In genomic region chr12:9736931-9737705, GRCh38 we compare ENCODE assay signal across 13 cellular contexts. TPM values are rescaled to one million over a fixed set of nuclear protein-coding genes. Genes with fewer than 3 reads are reported as not detected.
DNase-seq lines count a peak whose midpoint lies in the region; ATAC-seq, FAIRE-seq and TF ChIP-seq lines count a peak whose summit lies in the region.
"Had no signal": no experiment of that assay in that cellular context is flagged by ENCODE, and none has a peak within 500 bp of the region (broad histone marks: within the 10 kb centered on the region; RNA-seq: fewer than 3 reads in every experiment).

No MANE protein-coding gene starts in this region.

- no peak for TF ChIP-seq CTCF in right lobe of liver (IDR thresholded peaks at IDR 0.05)
- no peak for TF ChIP-seq CTCF in HepG2 (CRISPR knock-in tag; IDR thresholded peaks at IDR 0.05)
- no peak for TF ChIP-seq CTCF in activated B cell treated with CpG ODN at 0.5 μM for 24 hours (IDR thresholded peaks at IDR 0.05)
- TF ChIP-seq CTCF in lower lobe of right lung (IDR thresholded peaks at IDR 0.05) = no peak

- intact Hi-C loops in right lobe of liver (cut with DNase I) = no loop called here
- intact Hi-C loops in HepG2 (cut with micrococcal nuclease; ENCODE audit: unreplicated experiment) = no loop called here
- intact Hi-C loops in activated B cell treated with CpG ODN at 0.5 μM for 24 hours (cut with micrococcal nuclease) = loop anchor here (1.0 kb wide), 2 partner anchors 16 to 89 kb away; no protein-coding TSS in a partner anchor
- intact Hi-C loops in lower lobe of right lung (cut with DNase I) = no loop called here
- intact Hi-C loops in posterior vena cava (cut with DNase I) = no loop called here

- H3K36me3 ChIP-seq in right lobe of liver (no peaks in the 10 kb centered on the region), HepG2 (replicated peaks in 1 of 2; ENCODE audit: control insufficient read depth in 1 of 2, insufficient read depth in 2 of 2, low read length in 2 of 2) (no peaks in the 10 kb centered on the region), lower lobe of right lung (no peaks in the 10 kb centered on the region), GM23248 (ENCODE audit: low read depth) (no peaks in the 10 kb centered on the region)

- BruUV-seq in HepG2 (replicated peaks; lab: Mats Ljungman, UMichigan) = no TSS peak

- CTCF ChIA-PET in HepG2 (lab: Yijun Ruan, JAX; ENCODE audit: low intra/inter-chr PET ratio, low total read pairs) = no interaction called here
- CTCF ChIA-PET in activated B cell treated with CpG ODN at 0.5 μM for 24 hours (lab: Charles Lee) = no interaction called here

- no peak overlapping the region for H2AFZ ChIP-seq in HepG2 (ENCODE audit: low read length)
- no peak overlapping the region for H2AFZ ChIP-seq in GM23248

- TF ChIP-seq POLR2A in right lobe of liver (IDR thresholded peaks at IDR 0.05) (no peak), HepG2 (IDR thresholded peaks at IDR 0.05; ENCODE audit: insufficient read depth in 1 of 2, low read depth in 2 of 2, low read length in 2 of 2) (no peak)

- no peak for FAIRE-seq in HepG2 (lab: Jason Lieb, UNC)
- FAIRE-seq: H1, RCC 7860 had no signal

- no peak for TF ChIP-seq RAD21 in HepG2 (CRISPR knock-in tag; IDR thresholded peaks at IDR 0.05)

- H3K79me2 ChIP-seq in HepG2 (ENCODE audit: insufficient read depth, low read length) (no peaks in the 10 kb centered on the region), GM23248 (ENCODE audit: insufficient read depth) (no peaks in the 10 kb centered on the region)

- DNase-seq in right lobe of liver = no peak
- DNase-seq in HepG2 (ENCODE audit: low spot score) = no peak
- no peak for DNase-seq in activated B cell treated with CpG ODN at 0.5 μM for 24 hours
- DNase-seq in lower lobe of right lung = no peak
- no peak for DNase-seq in NCI-H345 treated with DMSO at 0.1 percent for 48 hours (lab: John Stamatoyannopoulos, UW; ENCODE audit: unreplicated experiment)
- no peak for DNase-seq in GM23248
- no peak for DNase-seq in posterior vena cava (ENCODE audit: low spot score)
- DNase-seq: stimulated activated CD4-positive, alpha-beta T cell treated with anti-CD3 and anti-CD28 coated beads, Interleukin-15, amount 100 ng/mL, for 24 hours; trophoblast cell had no signal

- H4K20me1 ChIP-seq in HepG2 (ENCODE audit: insufficient read depth, low read length) (no peaks in the 10 kb centered on the region), GM23248 (ENCODE audit: insufficient read depth) (no peaks in the 10 kb centered on the region)

- in situ Hi-C loops in HepG2 (cut with HindIII; ENCODE audit: extremely low pct_ligation_motif_present, low pct_unique_long_range_greater_than_20kb) (no loop called here), GM23248 (cut with MboI) (no loop called here)

- no peaks in the 10 kb centered on the region for H3K27me3 Mint-ChIP-seq in activated B cell treated with CpG ODN at 0.5 μM for 24 hours

- TF ChIP-seq EP300 in HepG2 (IDR thresholded peaks at IDR 0.05; ENCODE audit: low read depth in 2 of 2, low read length in 2 of 2) (no peak), HepG2 (CRISPR knock-in tag; IDR thresholded peaks at IDR 0.05; ENCODE audit: borderline replicate concordance) (no peak)

- no peaks in the 10 kb centered on the region for H3K9me3 Mint-ChIP-seq in activated B cell treated with CpG ODN at 0.5 μM for 24 hours

- H3K9me3 ChIP-seq in right lobe of liver (no peaks in the 10 kb centered on the region), HepG2 (ENCODE audit: low read length) (no peaks in the 10 kb centered on the region), lower lobe of right lung (no peaks in the 10 kb centered on the region), GM23248 (ENCODE audit: low read depth) (no peaks in the 10 kb centered on the region)

- H3K4me3 ChIP-seq in right lobe of liver (no peak overlapping the region), HepG2 (replicated peaks in 1 of 3; ENCODE audit: insufficient read depth in 1 of 3, low read depth in 2 of 3, low read length in 3 of 3) (no peak overlapping the region), lower lobe of right lung (no peak overlapping the region), GM23248 (no peak overlapping the region)

- no peaks in the 10 kb centered on the region for H3K27me3 ChIP-seq in right lobe of liver
- peaks cover 0 to 8% of the 10 kb centered on the region in 2 experiments; a peak in 1 of 5 replicates for H3K27me3 ChIP-seq in HepG2 (ENCODE audit: control insufficient read depth in 1 of 2, insufficient read depth in 2 of 2, low read length in 2 of 2)
- no peaks in the 10 kb centered on the region for H3K27me3 ChIP-seq in lower lobe of right lung (ENCODE audit: low read depth)
- peaks cover 8% of the 10 kb centered on the region; the same call in 1 of the 2 replicates for H3K27me3 ChIP-seq in GM23248 (replicated peaks; ENCODE audit: insufficient read depth)

- no peaks in the 10 kb centered on the region for H3K4me1 ChIP-seq in right lobe of liver
- H3K4me1 ChIP-seq in HepG2 (ENCODE audit: insufficient read depth, low read length) = no peaks in the 10 kb centered on the region
- peaks cover 11% of the 10 kb centered on the region for H3K4me1 ChIP-seq in lower lobe of right lung
- no peaks in the 10 kb centered on the region for H3K4me1 ChIP-seq in GM23248 (ENCODE audit: insufficient read depth)

- H3K27ac ChIP-seq in right lobe of liver (peak overlapping the region in 1 of 3 donors; percentile 12), HepG2 (ENCODE audit: extremely low read length, insufficient read depth, low read length) (no peak overlapping the region), lower lobe of right lung (peak overlapping the region; percentile 65), GM23248 (no peak overlapping the region)

- H3K4me2 ChIP-seq in HepG2 (ENCODE audit: low read depth, low read length) (no peak overlapping the region), GM23248 (ENCODE audit: unreplicated experiment) (no peak overlapping the region)

- peak in 3 of 4 donors; percentile 36 to 50 (median 39) for ATAC-seq in right lobe of liver
- ATAC-seq in HepG2 = no peak
- peak; percentile 35 for ATAC-seq in activated B cell treated with CpG ODN at 0.5 μM for 24 hours (ENCODE audit: low read depth)
- peak; percentile 30 to 52 for ATAC-seq in lower lobe of right lung
- no peak for ATAC-seq in HG03442 (IDR thresholded peaks at IDR 0.05; ENCODE audit: unreplicated experiment)

- H3K9ac ChIP-seq in HepG2 (ENCODE audit: insufficient read depth, low read depth, low read length) (no peak overlapping the region), GM23248 (no peak overlapping the region)

- peaks cover 78% of the 10 kb centered on the region for H3K4me1 Mint-ChIP-seq in activated B cell treated with CpG ODN at 0.5 μM for 24 hours

- WGBS in right lobe of liver (ENCODE audit: insufficient coverage, low coverage, low lambda C conversion rate, missing lambda C conversion rate) = 53% methylated on average over 3 of the region's 3 CpGs
- WGBS in HepG2 (ENCODE audit: low lambda C conversion rate) = 23% methylated on average over 3 of the region's 3 CpGs
- WGBS in GM23248 (ENCODE audit: low coverage in 1 of 2, low lambda C conversion rate in 2 of 2, missing lambda C conversion rate in 2 of 2), 2 experiments = 42 to 49% methylated on average over 3 of the region's 3 CpGs

- no peaks in the 10 kb centered on the region for H3F3A ChIP-seq in GM23248 (ENCODE audit: insufficient read depth)

- H3K36me3 Mint-ChIP-seq in activated B cell treated with CpG ODN at 0.5 μM for 24 hours (ENCODE audit: low read depth) = peaks cover 11% of the 10 kb centered on the region

- H3K4me3 Mint-ChIP-seq in activated B cell treated with CpG ODN at 0.5 μM for 24 hours = peak overlapping the region; percentile 73

- H3K27ac Mint-ChIP-seq in activated B cell treated with CpG ODN at 0.5 μM for 24 hours = peak overlapping the region; percentile 92

- POLR2A ChIA-PET in HepG2 (lab: Yijun Ruan, JAX) (no interaction called here), activated B cell treated with CpG ODN at 0.5 μM for 24 hours (lab: Charles Lee) (interaction anchor here (0.6 to 7.0 kb wide), 8 partner anchors 15 to 89 kb away, joined by 3 to 89 read pairs (median 6); partner anchors contain the start of gene CLEC2D)

- no peaks in the 10 kb centered on the region for H3K9me2 ChIP-seq in GM23248 (ENCODE audit: insufficient read depth)

RNA-seq across cellular contexts. Expression of gene CLECL1, which starts 4.2 kb away (rescaled TPM):
- total RNA-seq in right lobe of liver = under 1 TPM in 2 of 6 experiments, not detected in 4; 0.56 to 0.60 TPM
- not detected in 2 replicates for total RNA-seq in HepG2 (2016; rRNA removed; fragmentation: Illumina TruSeq; extraction: Trizol)
- total RNA-seq in HepG2 (2016; cell fraction: cytosol; rRNA removed; fragmentation: Illumina TruSeq; extraction: Trizol; ENCODE audit: low read depth) = not detected in 2 replicates
- not detected in 2 replicates for total RNA-seq in HepG2 (2016; cell fraction: insoluble cytoplasmic fraction; rRNA removed; fragmentation: Illumina TruSeq; extraction: Trizol)
- not detected in 2 replicates for total RNA-seq in HepG2 (2016; cell fraction: membrane; rRNA removed; fragmentation: Illumina TruSeq; extraction: Trizol)
- not detected in 2 replicates for total RNA-seq in HepG2 (2016; cell fraction: nucleus; rRNA removed; fragmentation: Illumina TruSeq; extraction: Trizol)
- polyA plus RNA-seq in HepG2 (2011; rRNA removed) = not detected in 2 replicates
- not detected in 2 replicates for polyA plus RNA-seq in HepG2 (2011; cell fraction: cytosol; rRNA removed)
- polyA plus RNA-seq in HepG2 (2011; cell fraction: nucleus; rRNA removed) = not detected in 2 replicates
- polyA plus RNA-seq in HepG2 (2012) = not detected in 2 replicates
- polyA plus RNA-seq in HepG2 (2016; cell fraction: cytosol; fragmentation: Illumina TruSeq; extraction: Trizol; ENCODE audit: low read depth) = not detected in 2 replicates
- not detected in 2 replicates for polyA plus RNA-seq in HepG2 (2016; cell fraction: insoluble cytoplasmic fraction; fragmentation: Illumina TruSeq; extraction: Trizol; ENCODE audit: low read depth)
- polyA plus RNA-seq in HepG2 (2016; cell fraction: membrane; fragmentation: Illumina TruSeq; extraction: Trizol; ENCODE audit: low read depth) = not detected in 2 replicates
- polyA plus RNA-seq in HepG2 (2016; cell fraction: nucleus; fragmentation: Illumina TruSeq; extraction: Trizol; ENCODE audit: insufficient read depth, low read depth) = not detected in 2 replicates
- polyA minus RNA-seq in HepG2 (2011; rRNA and poly(A)+ RNA removed; ENCODE audit: low replicate concordance) = not detected in 2 replicates
- polyA minus RNA-seq in HepG2 (2011; cell fraction: cytosol; rRNA and poly(A)+ RNA removed) = not detected in 2 replicates
- not detected in 2 replicates for polyA minus RNA-seq in HepG2 (2011; cell fraction: nucleus; rRNA and poly(A)+ RNA removed)
- 111 and 115 TPM in 2 replicates for total RNA-seq in activated B cell treated with CpG ODN at 0.5 μM for 24 hours
- total RNA-seq in lower lobe of right lung = 1.7 TPM
- not detected in 2 replicates for total RNA-seq in GM23248 (2014; rRNA removed; shearing (Covaris generic))
- polyA plus RNA-seq in GM23248 (2016; fragmentation: Nextera tagmentation; extraction: Ambion mirVana) = not detected in 2 replicates
- total RNA-seq in posterior vena cava = 1 to 10 TPM in 1 of 2 donors, not detected in 1; 1.9 TPM
- total RNA-seq: H1, kidney epithelial cell had no signal
- polyA plus RNA-seq: H1 had no signal

RNA-seq across cellular contexts. Expression of gene CD69, which starts 23.6 kb away (rescaled TPM):
- total RNA-seq in right lobe of liver = 1 to 10 TPM in 3 of 6 experiments, under 1 TPM in 3; 0.26 to 2.3 (median 1.0) TPM
- not detected in 2 replicates for total RNA-seq in HepG2 (2016; rRNA removed; fragmentation: Illumina TruSeq; extraction: Trizol)
- total RNA-seq in HepG2 (2016; cell fraction: cytosol; rRNA removed; fragmentation: Illumina TruSeq; extraction: Trizol; ENCODE audit: low read depth) = not detected in 2 replicates
- not detected in 2 replicates for total RNA-seq in HepG2 (2016; cell fraction: insoluble cytoplasmic fraction; rRNA removed; fragmentation: Illumina TruSeq; extraction: Trizol)
- not detected in 2 replicates for total RNA-seq in HepG2 (2016; cell fraction: membrane; rRNA removed; fragmentation: Illumina TruSeq; extraction: Trizol)
- total RNA-seq in HepG2 (2016; cell fraction: nucleus; rRNA removed; fragmentation: Illumina TruSeq; extraction: Trizol) = not detected in 2 replicates
- not detected in 2 replicates for polyA plus RNA-seq in HepG2 (2011; rRNA removed)
- polyA plus RNA-seq in HepG2 (2011; cell fraction: cytosol; rRNA removed) = not detected in 2 replicates
- polyA plus RNA-seq in HepG2 (2011; cell fraction: nucleus; rRNA removed) = not detected in 2 replicates
- polyA plus RNA-seq in HepG2 (2012) = not detected in 2 replicates
- not detected in 2 replicates for polyA plus RNA-seq in HepG2 (2016; cell fraction: cytosol; fragmentation: Illumina TruSeq; extraction: Trizol; ENCODE audit: low read depth)
- polyA plus RNA-seq in HepG2 (2016; cell fraction: insoluble cytoplasmic fraction; fragmentation: Illumina TruSeq; extraction: Trizol; ENCODE audit: low read depth) = not detected in 2 replicates
- polyA plus RNA-seq in HepG2 (2016; cell fraction: membrane; fragmentation: Illumina TruSeq; extraction: Trizol; ENCODE audit: low read depth) = not detected in 2 replicates
- polyA plus RNA-seq in HepG2 (2016; cell fraction: nucleus; fragmentation: Illumina TruSeq; extraction: Trizol; ENCODE audit: insufficient read depth, low read depth) = not detected in 2 replicates
- polyA minus RNA-seq in HepG2 (2011; rRNA and poly(A)+ RNA removed; ENCODE audit: low replicate concordance) = not detected in 2 replicates
- polyA minus RNA-seq in HepG2 (2011; cell fraction: cytosol; rRNA and poly(A)+ RNA removed) = not detected in 2 replicates
- polyA minus RNA-seq in HepG2 (2011; cell fraction: nucleus; rRNA and poly(A)+ RNA removed) = not detected in 2 replicates
- total RNA-seq in activated B cell treated with CpG ODN at 0.5 μM for 24 hours = 23.7 and 26.7 TPM in 2 replicates
- total RNA-seq in lower lobe of right lung = 11.4 TPM
- not detected in 2 replicates for total RNA-seq in GM23248 (2014; rRNA removed; shearing (Covaris generic))
- not detected in 2 replicates for polyA plus RNA-seq in GM23248 (2016; fragmentation: Nextera tagmentation; extraction: Ambion mirVana)
- 1 to 10 TPM; 5.0 to 5.1 TPM for total RNA-seq in posterior vena cava
- total RNA-seq: H1 had no signal
- polyA plus RNA-seq: H1 had no signal

Comparison
In these comparisons a context has a peak if more than half of its experiments do, and no peak if none do; other contexts are left out.
1. ATAC-seq: peak in right lobe of liver (3 of 4), activated B cell treated with CpG ODN at 0.5 μM for 24 hours (single experiment) and lower lobe of right lung (2 of 2); none in HepG2 (single experiment) and HG03442 (single experiment).
2. RNA of gene CLECL1, which starts 4.2 kb away (total RNA-seq): 111 to 115 TPM in activated B cell treated with CpG ODN at 0.5 μM for 24 hours; 1.9 TPM in posterior vena cava, 1.7 TPM in lower lobe of right lung (single experiment), 0.56 to 0.60 TPM in right lobe of liver, not detected in HepG2 and not detected in GM23248; every median in the first group is over 10 times any median in the second.